ENCODE assay signal across 8 cellular contexts in the genomic region with DNA sequence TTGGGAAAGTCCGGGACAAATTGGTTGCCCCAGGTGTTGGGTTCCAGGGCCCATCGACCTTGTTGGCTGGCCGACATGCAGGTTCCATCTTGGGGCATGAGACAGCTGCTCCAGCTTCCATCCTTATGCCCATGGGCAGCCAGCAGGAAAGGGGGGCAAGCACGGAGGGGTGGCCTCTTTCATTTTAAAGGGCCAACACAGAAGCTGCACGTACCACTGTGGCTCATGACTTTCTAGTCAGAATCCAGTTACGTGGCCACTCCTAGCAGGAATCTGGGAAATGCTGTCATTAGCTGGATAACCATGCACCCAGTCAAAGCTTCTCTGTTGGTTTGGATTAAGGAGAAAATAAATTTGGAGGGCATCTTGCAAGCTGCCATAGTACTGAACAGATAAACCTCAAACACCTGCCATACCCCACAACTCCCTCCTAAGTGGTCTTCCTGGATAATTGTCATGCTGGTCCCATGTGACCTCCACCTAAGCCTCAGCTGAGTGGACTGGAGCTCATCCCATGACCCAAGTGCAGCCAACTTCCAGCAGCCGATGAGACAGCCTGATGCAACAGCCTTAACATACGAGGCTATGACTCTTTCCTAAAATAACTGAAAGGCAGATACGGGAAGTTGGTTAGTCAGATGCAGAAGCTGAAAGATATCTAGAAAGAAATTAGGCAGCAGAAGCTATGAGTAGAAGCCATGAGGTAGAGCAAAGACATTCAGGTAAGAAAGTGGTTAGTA. TPM values are rescaled to one million over a fixed set of nuclear protein-coding genes. Genes with fewer than 3 reads are reported as not detected.
DNase-seq lines count a peak whose midpoint lies in the region; ATAC-seq and TF ChIP-seq lines count a peak whose summit lies in the region.

No MANE protein-coding gene starts in this region.

- H3K27me3 ChIP-seq in BJ (ENCODE audit: control insufficient read depth, insufficient read depth, low read length), result no peaks in the 10 kb centered on the region

- POLR2A ChIA-PET in BJ (lab: Charles Lee), result no interaction called here

- no peak for TF ChIP-seq CTCF in BJ (IDR thresholded peaks at IDR 0.05; ENCODE audit: insufficient read depth, low read depth, low read length)

- no peak overlapping the region for H3K4me3 ChIP-seq in BJ (ENCODE audit: low read depth, low read length)

- ATAC-seq in GM21526 (IDR thresholded peaks at IDR 0.05; ENCODE audit: low FRiP score, unreplicated experiment), result peak; percentile 60
- no peak for ATAC-seq in HG03378 (IDR thresholded peaks at IDR 0.05; ENCODE audit: unreplicated experiment)

- peak; percentile 42 for DNase-seq in BJ (ENCODE audit: low read depth)
- DNase-seq in NCI-H82 treated with DMSO at 0.1 percent for 48 hours (lab: John Stamatoyannopoulos, UW; ENCODE audit: unreplicated experiment), result peak; percentile 38
- DNase-seq in fibroblast of the conjunctiva (ENCODE audit: low read depth), result peak; percentile 88
- DNase-seq in NCI-H1105 treated with DMSO at 0.1 percent for 48 hours (lab: John Stamatoyannopoulos, UW), result no peak
- no peak for DNase-seq in NCI-H345 treated with DMSO at 0.1 percent for 48 hours (lab: John Stamatoyannopoulos, UW; ENCODE audit: unreplicated experiment)
- DNase-seq in middle frontal gyrus (ENCODE audit: extremely low spot score, low spot score), result no peak

- peaks cover under 1% of the 10 kb centered on the region; the same call in 1 of the 2 replicates for H3K36me3 ChIP-seq in BJ (ENCODE audit: control insufficient read depth, insufficient read depth, low read length)

- CTCF ChIA-PET in BJ (lab: Yijun Ruan, JAX), result interaction anchor here (0.7 to 1.3 kb wide), 3 partner anchors 10 to 320 kb away, joined by 3 to 6 read pairs (median 5); no protein-coding TSS in a partner anchor

RNA-seq across cellular contexts. Expression of gene GSDME, which starts 21.4 kb away (rescaled TPM):
- 44.3 and 47.2 TPM in 2 replicates for polyA plus RNA-seq in BJ (2011; rRNA removed)
- 24.1 and 27.2 TPM in 2 replicates for polyA minus RNA-seq in BJ (2011; rRNA and poly(A)+ RNA removed)

Comparison
In these comparisons a context has a peak if more than half of its experiments do, and no peak if none do; other contexts are left out.
1. DNase-seq: peak in BJ (single experiment), NCI-H82 treated with DMSO at 0.1 percent for 48 hours (single experiment) and fibroblast of the conjunctiva (single experiment); none in NCI-H1105 treated with DMSO at 0.1 percent for 48 hours (single experiment), NCI-H345 treated with DMSO at 0.1 percent for 48 hours (single experiment) and middle frontal gyrus (single experiment).